ENCODE assay signal across 9 cellular contexts in the genomic region with DNA sequence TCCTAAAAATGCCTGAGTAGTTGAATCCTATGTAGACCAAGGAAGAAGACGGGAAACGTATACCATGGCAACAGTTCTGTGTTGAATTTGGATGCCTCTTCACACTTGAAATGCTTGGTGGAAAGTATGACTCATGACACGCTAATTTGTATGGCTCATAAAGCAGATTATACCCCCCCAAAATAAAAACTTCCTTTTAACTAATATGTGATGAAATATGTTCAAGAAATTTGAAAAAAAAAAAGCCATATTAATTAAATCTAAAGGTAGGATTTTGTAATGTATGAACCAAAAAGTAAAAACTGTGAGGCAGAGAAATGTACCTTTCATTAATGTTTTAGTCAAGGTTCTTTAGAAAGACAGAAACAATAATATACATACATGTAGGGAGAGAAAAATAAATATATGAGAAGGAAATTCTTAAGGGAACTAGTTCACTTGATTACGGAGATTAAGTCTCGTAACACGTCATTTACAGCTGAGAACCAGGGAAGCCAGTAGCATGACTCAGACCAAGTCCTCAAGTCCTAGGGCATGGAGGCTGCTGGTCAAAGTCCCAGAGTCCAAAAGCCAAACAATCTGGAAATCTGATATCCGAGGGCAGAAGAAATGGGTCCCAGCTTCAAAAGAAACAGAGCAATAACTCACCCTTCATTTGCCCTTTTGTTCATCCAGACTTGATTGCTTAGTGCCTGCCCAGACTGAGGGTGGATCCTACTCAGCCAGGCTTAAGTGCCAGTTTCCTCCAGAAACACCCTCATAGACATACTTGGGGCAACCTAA.
DNase-seq lines count a peak whose midpoint lies in the region; ATAC-seq and TF ChIP-seq lines count a peak whose summit lies in the region.
"Had no signal": no experiment of that assay in that cellular context is flagged by ENCODE, and none has a peak within 500 bp of the region (broad histone marks: within the 10 kb centered on the region; RNA-seq: fewer than 3 reads in every experiment).

No MANE protein-coding gene starts in this region.

- H3K4me3 ChIP-seq in Peyer's patch, result no peak overlapping the region

- H3K4me1 ChIP-seq in Peyer's patch, result no peaks in the 10 kb centered on the region

- H3K9me3 ChIP-seq in Peyer's patch, result no peaks in the 10 kb centered on the region

- H3K36me3 ChIP-seq in Peyer's patch, result no peaks in the 10 kb centered on the region

- DNase-seq in H4 (ENCODE audit: low spot score) (peak; percentile 99), Peyer's patch (peak in 2 of 3 donors; percentile 62 to 84), pulmonary artery endothelial cell (ENCODE audit: low read depth, low spot score) (peak; percentile 92), SK-N-DZ (ENCODE audit: low spot score) (no peak), Right ventricle myocardium inferior (ENCODE audit: missing footprints) (no peak)
- no peak for DNase-seq in stimulated activated CD4-positive, alpha-beta T cell treated with anti-CD3 and anti-CD28 coated beads, Interleukin-4, amount 100 ng/mL, for 24 hours
- DNase-seq: NCI-H524 treated with DMSO at 0.1 percent for 48 hours had no signal

- intact Hi-C loops in Right ventricle myocardium inferior (cut with DNase I), result no loop called here

- H3K27me3 ChIP-seq in Peyer's patch, result no peaks in the 10 kb centered on the region

- TF ChIP-seq POLR2A in Peyer's patch (IDR thresholded peaks at IDR 0.05), result no peak

- no peak for TF ChIP-seq CTCF in Peyer's patch (IDR thresholded peaks at IDR 0.05)

- H3K27ac ChIP-seq in Peyer's patch, result no peak overlapping the region

- peak; percentile 72 for ATAC-seq in esophagus mucosa
- ATAC-seq in HG03571 (IDR thresholded peaks at IDR 0.05; ENCODE audit: unreplicated experiment), result no peak
- ATAC-seq in Right ventricle myocardium inferior, result no peak

Comparison
In these comparisons a context has a peak if more than half of its experiments do, and no peak if none do; other contexts are left out.
1. DNase-seq: peak in H4 (single experiment), Peyer's patch (2 of 3) and pulmonary artery endothelial cell (single experiment); none in SK-N-DZ (single experiment), Right ventricle myocardium inferior (single experiment) and stimulated activated CD4-positive, alpha-beta T cell treated with anti-CD3 and anti-CD28 coated beads, Interleukin-4, amount 100 ng/mL, for 24 hours (single experiment).